Comparison of ENCODE assay signal across 15 cellular contexts in the genomic region with DNA sequence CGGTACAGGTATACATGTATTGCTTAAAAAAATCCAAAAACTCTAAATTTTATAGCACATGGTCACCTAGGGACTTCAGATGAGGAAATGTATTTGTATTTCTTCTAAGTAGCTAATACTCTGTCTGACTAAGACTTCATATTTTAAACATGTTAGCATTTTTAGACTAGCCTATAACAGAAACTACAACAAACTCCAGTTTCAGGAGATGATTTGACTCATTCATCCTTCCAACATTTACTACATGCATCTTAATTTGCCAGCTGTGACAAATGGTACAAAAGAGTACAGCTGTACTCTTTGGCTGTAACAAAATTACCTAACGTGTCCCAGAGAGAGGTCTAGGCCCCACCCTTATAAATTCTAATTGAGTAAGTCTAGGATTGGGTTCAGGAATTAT.
A peak's percentile ranks its signal among the peaks of the same experiment; 100 is the strongest.
DNase-seq lines count a peak whose midpoint lies in the region; ATAC-seq, FAIRE-seq and TF ChIP-seq lines count a peak whose summit lies in the region.
"Had no signal": no experiment of that assay in that cellular context is flagged by ENCODE, and none has a peak within 500 bp of the region (broad histone marks: within the 10 kb centered on the region; RNA-seq: fewer than 3 reads in every experiment).

No MANE protein-coding gene starts in this region.

- H3K4me2 ChIP-seq in KMS-11, result peak overlapping the region; percentile 13; the same call in 1 of the 2 replicates

- peak; percentile 65 for FAIRE-seq in GM18507 (lab: Jason Lieb, UNC)
- FAIRE-seq: kidney had no signal

- H3K36me3 ChIP-seq in KMS-11 (ENCODE audit: insufficient read depth), result peaks cover 9% of the 10 kb centered on the region

- ATAC-seq in GM19438 (IDR thresholded peaks at IDR 0.05; ENCODE audit: low read depth, unreplicated experiment) (peak; percentile 74), HG02852 (IDR thresholded peaks at IDR 0.05; ENCODE audit: unreplicated experiment) (peak; percentile 85)
- ATAC-seq: naive thymus-derived CD8-positive, alpha-beta T cell had no signal

- H3K4me3 ChIP-seq in KMS-11 (IDR thresholded peaks at IDR 0.05; ENCODE audit: insufficient read depth, low read depth, low read length), result no peak overlapping the region
- H3K4me3 ChIP-seq: cardiac muscle cell, esophagus muscularis mucosa had no signal

- H3K79me2 ChIP-seq in KMS-11 (ENCODE audit: insufficient read depth, low read depth), result no peaks in the 10 kb centered on the region

- H3K27me3 ChIP-seq in KMS-11 (ENCODE audit: insufficient read depth, low read depth), result no peaks in the 10 kb centered on the region
- H3K27me3 ChIP-seq: cardiac muscle cell, esophagus muscularis mucosa had no signal

- H4K20me1 ChIP-seq in KMS-11 (ENCODE audit: insufficient read depth), result no peaks in the 10 kb centered on the region

- no peak for DNase-seq in GM18507 (ENCODE audit: extremely low spot score, insufficient read length, low read depth)
- DNase-seq in D341Med (ENCODE audit: low spot score), result no peak
- DNase-seq in NOMO-1 treated with DMSO at 0.1 percent for 48 hours (lab: John Stamatoyannopoulos, UW; ENCODE audit: unreplicated experiment), result no peak
- DNase-seq in DMS153 treated with DMSO at 0.1 percent for 48 hours (lab: John Stamatoyannopoulos, UW; ENCODE audit: unreplicated experiment), result no peak
- no peak for DNase-seq in activated CD4-positive, CD25-positive, alpha-beta regulatory T cell treated with anti-CD3 and anti-CD28 coated beads, Interleukin-2, amount 50 U/mL, for 72 hours
- DNase-seq: kidney; naive thymus-derived CD8-positive, alpha-beta T cell; NCI-H1092 treated with DMSO at 0.1 percent for 48 hours; NCI-H748 treated with DMSO at 0.1 percent for 48 hours had no signal

- H3K9ac ChIP-seq in KMS-11, result no peak overlapping the region

- H2AFZ ChIP-seq in KMS-11 (ENCODE audit: low read depth), result no peak overlapping the region

- no peak for TF ChIP-seq CTCF in KMS-11 (conservative IDR thresholded peaks at IDR 0.05; ENCODE audit: low read depth, low read length)

- peak overlapping the region; percentile 10; the same call in 1 of the 2 replicates for H3K27ac ChIP-seq in KMS-11
- H3K27ac ChIP-seq: cardiac muscle cell, esophagus muscularis mucosa, HL-60 had no signal

- peaks cover 18% of the 10 kb centered on the region for H3K4me1 ChIP-seq in KMS-11 (ENCODE audit: low read depth, poor library complexity, severe bottlenecking)
- H3K4me1 ChIP-seq: esophagus muscularis mucosa had no signal
